13 cellular contexts compared by ENCODE assay signal in the genomic region with DNA sequence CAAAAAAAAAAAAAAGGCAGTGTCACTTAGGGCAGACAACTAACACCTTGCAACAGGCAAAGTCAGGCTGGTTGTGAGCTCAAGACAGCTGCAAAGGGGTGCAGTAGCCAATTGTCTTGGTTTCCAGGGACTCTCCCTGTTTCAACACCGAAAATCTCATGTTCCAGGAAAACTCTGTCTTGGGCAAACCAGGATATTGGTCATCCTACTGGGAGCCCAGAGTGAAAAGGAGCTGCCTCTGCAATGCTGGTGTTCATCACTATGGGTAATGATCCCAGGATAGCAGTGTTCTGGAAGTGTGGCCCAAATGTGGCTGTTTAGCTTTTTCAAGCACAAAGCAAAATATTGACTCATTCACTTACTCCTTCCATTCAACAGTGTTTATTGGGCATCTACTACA.
A peak's percentile ranks its signal among the peaks of the same experiment; 100 is the strongest.
DNase-seq lines count a peak whose midpoint lies in the region; ATAC-seq and TF ChIP-seq lines count a peak whose summit lies in the region.
"Had no signal": no experiment of that assay in that cellular context is flagged by ENCODE, and none has a peak within 500 bp of the region (broad histone marks: within the 10 kb centered on the region; RNA-seq: fewer than 3 reads in every experiment).

No MANE protein-coding gene starts in this region.

- peak overlapping the region; percentile 19 for H3K27ac Mint-ChIP-seq in endothelial cell (ENCODE audit: unreplicated experiment)
- H3K27ac Mint-ChIP-seq: HFFc6 had no signal

- no peak for ATAC-seq in HG02884 (IDR thresholded peaks at IDR 0.05; ENCODE audit: unreplicated experiment)
- no peak for ATAC-seq in GM21390 (IDR thresholded peaks at IDR 0.05; ENCODE audit: unreplicated experiment)
- ATAC-seq: GM12878 had no signal

- peak overlapping the region; percentile 87 for H3K4me3 Mint-ChIP-seq in endothelial cell (ENCODE audit: unreplicated experiment)
- H3K4me3 Mint-ChIP-seq: HFFc6 had no signal

- DNase-seq in LHCN-M2 (ENCODE audit: low read depth): peak; percentile 47
- no peak for DNase-seq in endothelial cell (ENCODE audit: low spot score)
- peak; percentile 75 for DNase-seq in fibroblast of pulmonary artery (ENCODE audit: low read depth)
- DNase-seq in NCI-H446 treated with DMSO at 0.1 percent for 48 hours (lab: John Stamatoyannopoulos, UW): no peak
- no peak for DNase-seq in central memory CD4-positive, alpha-beta T cell
- DNase-seq: BE2C; CD4-positive, alpha-beta memory T cell; DMS79; HCEC 1CT; HFFc6 had no signal

- H3K4me3 ChIP-seq in fibroblast of pulmonary artery (replicated peaks; ENCODE audit: low read depth, low read length): no peak overlapping the region
- H3K4me3 ChIP-seq: GM12878 had no signal

- TF ChIP-seq CTCF in endothelial cell (IDR thresholded peaks at IDR 0.05; ENCODE audit: unreplicated experiment) (no peak), fibroblast of pulmonary artery (IDR thresholded peaks at IDR 0.05; ENCODE audit: low read length, missing control alignments) (no peak)

- peaks cover 20% of the 10 kb centered on the region for H3K4me1 Mint-ChIP-seq in endothelial cell (ENCODE audit: unreplicated experiment)

- peaks cover 54% of the 10 kb centered on the region for H3K36me3 Mint-ChIP-seq in endothelial cell (ENCODE audit: low read depth, unreplicated experiment)

- peaks cover 9% of the 10 kb centered on the region for H3K27me3 Mint-ChIP-seq in endothelial cell (ENCODE audit: unreplicated experiment)
- H3K27me3 Mint-ChIP-seq: CD4-positive, alpha-beta memory T cell had no signal

- H3K9me3 Mint-ChIP-seq in endothelial cell (ENCODE audit: unreplicated experiment): no peaks in the 10 kb centered on the region
- H3K9me3 Mint-ChIP-seq: HFFc6 had no signal

Comparison
In these comparisons a context has a peak if more than half of its experiments do, and no peak if none do; other contexts are left out.
1. DNase-seq: peak in LHCN-M2 (single experiment) and fibroblast of pulmonary artery (single experiment); none in endothelial cell (single experiment), NCI-H446 treated with DMSO at 0.1 percent for 48 hours (single experiment) and central memory CD4-positive, alpha-beta T cell (single experiment).